In the genomic region with DNA sequence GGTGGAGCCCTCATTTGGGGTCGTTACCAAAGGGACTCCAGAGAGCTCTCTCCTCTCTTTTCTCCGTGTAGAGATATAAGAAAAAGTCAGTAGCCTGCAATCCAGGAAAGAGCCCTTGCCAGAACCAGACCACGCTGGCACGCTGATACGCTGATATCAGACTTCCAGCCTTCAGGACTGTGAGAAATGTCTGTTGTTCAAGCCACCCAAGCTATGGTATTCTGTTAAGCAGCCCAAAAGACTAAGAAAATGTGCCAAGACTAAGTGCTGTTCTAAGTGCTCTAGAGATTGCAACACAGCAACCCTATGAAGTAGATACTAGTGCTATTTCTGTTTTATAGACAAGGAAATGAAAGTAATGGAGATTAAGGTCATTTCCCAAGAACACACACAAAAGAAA, we compare ENCODE assay signal across 16 cellular contexts.
DNase-seq lines count a peak whose midpoint lies in the region; ATAC-seq and TF ChIP-seq lines count a peak whose summit lies in the region.
"Had no signal": no experiment of that assay in that cellular context is flagged by ENCODE, and none has a peak within 500 bp of the region (broad histone marks: within the 10 kb centered on the region; RNA-seq: fewer than 3 reads in every experiment).

No MANE protein-coding gene starts in this region.

- H4K20me1 ChIP-seq in BLaER1 = no peaks in the 10 kb centered on the region

- peaks cover 22% of the 10 kb centered on the region; the same call in 1 of the 2 replicates for H3K4me1 ChIP-seq in BLaER1
- peaks cover 8% of the 10 kb centered on the region for H3K4me1 ChIP-seq in psoas muscle

- no peak overlapping the region for H3K4me3 ChIP-seq in BLaER1
- no peak overlapping the region for H3K4me3 ChIP-seq in psoas muscle
- no peak overlapping the region for H3K4me3 ChIP-seq in WERI-Rb-1 (ENCODE audit: low read depth, low read length)

- H3K27me3 ChIP-seq in BLaER1 (no peaks in the 10 kb centered on the region), psoas muscle (ENCODE audit: insufficient read depth in 3 of 3, low read length in 2 of 3) (no peaks in the 10 kb centered on the region), WERI-Rb-1 (ENCODE audit: insufficient read depth, low read depth, severe bottlenecking) (no peaks in the 10 kb centered on the region)

- no peaks in the 10 kb centered on the region for H3K27me3 Mint-ChIP-seq in activated B cell treated with CpG ODN at 0.5 μM for 24 hours
- H3K27me3 Mint-ChIP-seq: activated CD4-positive, alpha-beta T cell treated with anti-CD3 and anti-CD28 coated beads, Interleukin-2, amount 10 ng/mL, durations not matched to agents 24 days and 14 days had no signal

- TF ChIP-seq CTCF in activated B cell treated with CpG ODN at 0.5 μM for 24 hours (IDR thresholded peaks at IDR 0.05) = no peak
- TF ChIP-seq CTCF in psoas muscle (IDR thresholded peaks at IDR 0.05) = no peak
- TF ChIP-seq CTCF in WERI-Rb-1 (IDR thresholded peaks at IDR 0.05; ENCODE audit: low read depth, low read length) = no peak

- CTCF ChIA-PET in activated B cell treated with CpG ODN at 0.5 μM for 24 hours (lab: Charles Lee) = interaction anchor here (0.7 kb wide), 1 partner anchor 8 kb away, joined by 4 read pairs; no protein-coding TSS in a partner anchor

- peaks cover 31% of the 10 kb centered on the region for H3K4me1 Mint-ChIP-seq in activated B cell treated with CpG ODN at 0.5 μM for 24 hours

- H3K9me3 Mint-ChIP-seq in activated B cell treated with CpG ODN at 0.5 μM for 24 hours = no peaks in the 10 kb centered on the region
- H3K9me3 Mint-ChIP-seq: activated CD4-positive, alpha-beta T cell treated with anti-CD3 and anti-CD28 coated beads, Interleukin-2, amount 10 ng/mL, durations not matched to agents 24 days and 14 days; T-helper 1 cell treated with Interleukin-12 subunit alpha and Interleukin-12 subunit beta and Interleukin-4 antibody, amounts not matched to agents 30 μg/mL and 1 μg/mL, for 36 hours had no signal

- H3K36me3 ChIP-seq in BLaER1 = peaks cover 67% of the 10 kb centered on the region
- peaks cover 2 to 10% of the 10 kb centered on the region in 2 donors for H3K36me3 ChIP-seq in psoas muscle (ENCODE audit: insufficient read depth in 1 of 2, low read depth in 1 of 2)
- H3K36me3 ChIP-seq in WERI-Rb-1 = no peaks in the 10 kb centered on the region; the same call in 1 of the 2 replicates

- H3K4me2 ChIP-seq in BLaER1 = no peak overlapping the region

- no peak for ATAC-seq in activated B cell treated with CpG ODN at 0.5 μM for 24 hours (ENCODE audit: low read depth)
- peak; percentile 94 for ATAC-seq in left ventricle myocardium superior
- peak in 2 of 4 donors; percentile 55 to 56 for ATAC-seq in psoas muscle
- no peak for ATAC-seq in HG02623 (IDR thresholded peaks at IDR 0.05; ENCODE audit: unreplicated experiment)

- peaks cover 27% of the 10 kb centered on the region for H3K36me3 Mint-ChIP-seq in activated B cell treated with CpG ODN at 0.5 μM for 24 hours (ENCODE audit: low read depth)

- no peak overlapping the region for H3K9ac ChIP-seq in BLaER1

- H3K27ac Mint-ChIP-seq in activated B cell treated with CpG ODN at 0.5 μM for 24 hours = peak overlapping the region; percentile 24
- H3K27ac Mint-ChIP-seq: activated CD4-positive, alpha-beta T cell treated with anti-CD3 and anti-CD28 coated beads, Interleukin-2, amount 10 ng/mL, durations not matched to agents 24 days and 14 days; T-helper 1 cell treated with Interleukin-12 subunit alpha and Interleukin-12 subunit beta and Interleukin-4 antibody, amounts not matched to agents 30 μg/mL and 1 μg/mL, for 36 hours had no signal

- no peak for DNase-seq in activated B cell treated with CpG ODN at 0.5 μM for 24 hours
- peak; percentile 64 for DNase-seq in left ventricle myocardium superior
- no peak for DNase-seq in psoas muscle
- no peak for DNase-seq in WERI-Rb-1
- no peak for DNase-seq in NCI-H1048 (lab: John Stamatoyannopoulos, UW)
- no peak for DNase-seq in NCI-H748 treated with DMSO at 0.1 percent for 48 hours (lab: John Stamatoyannopoulos, UW)
- DNase-seq: activated CD4-positive, alpha-beta T cell treated with anti-CD3 and anti-CD28 coated beads, Interleukin-2, amount 10 ng/mL, durations not matched to agents 24 days and 14 days; activated T-cell treated with anti-CD3 and anti-CD28 coated beads, Interleukin-2, amount 50 U/mL, for 48 hours; DMS153; effector CD4-positive, alpha-beta T cell; kidney; NCI-H1092; NCI-H2227 treated with DMSO at 0.1 percent for 48 hours had no signal

- no peak overlapping the region for H3K4me3 Mint-ChIP-seq in activated B cell treated with CpG ODN at 0.5 μM for 24 hours
- H3K4me3 Mint-ChIP-seq: activated CD4-positive, alpha-beta T cell treated with anti-CD3 and anti-CD28 coated beads, Interleukin-2, amount 10 ng/mL, durations not matched to agents 24 days and 14 days; T-helper 1 cell treated with Interleukin-12 subunit alpha and Interleukin-12 subunit beta and Interleukin-4 antibody, amounts not matched to agents 30 μg/mL and 1 μg/mL, for 36 hours had no signal

- H3K9me3 ChIP-seq in BLaER1 (no peaks in the 10 kb centered on the region), psoas muscle (no peaks in the 10 kb centered on the region), WERI-Rb-1 (ENCODE audit: severe bottlenecking) (no peaks in the 10 kb centered on the region)

- POLR2A ChIA-PET in activated B cell treated with CpG ODN at 0.5 μM for 24 hours (lab: Charles Lee) = no interaction called here

- intact Hi-C loops in activated B cell treated with CpG ODN at 0.5 μM for 24 hours (cut with micrococcal nuclease) (no loop called here), left ventricle myocardium superior (cut with micrococcal nuclease) (no loop called here), psoas muscle (cut with DNase I) (loop anchor here in 1 of 2 donors (10.0 kb wide), 1 partner anchor 119 kb away; no protein-coding TSS in a partner anchor)

- 60 to 83% (median 70%) methylated on average over 5 of the region's 5 CpGs for WGBS in psoas muscle, 3 donors

- H3K27ac ChIP-seq in BLaER1 (peak overlapping the region; percentile 44), psoas muscle (peak overlapping the region; percentile 10), WERI-Rb-1 (no peak overlapping the region)
